19 cellular contexts compared by ENCODE assay signal in genomic region chr21:31644648-31645047, GRCh38. TPM values are rescaled to one million over a fixed set of nuclear protein-coding genes. Genes with fewer than 3 reads are reported as not detected.
A peak's percentile ranks its signal among the peaks of the same experiment; 100 is the strongest.
DNase-seq lines count a peak whose midpoint lies in the region; ATAC-seq, FAIRE-seq and TF ChIP-seq lines count a peak whose summit lies in the region.
"Had no signal": no experiment of that assay in that cellular context is flagged by ENCODE, and none has a peak within 500 bp of the region (broad histone marks: within the 10 kb centered on the region; RNA-seq: fewer than 3 reads in every experiment).

No MANE protein-coding gene starts in this region.

- intact Hi-C loops in left colon (cut with DNase I, micrococcal nuclease): no loop called here

- ATAC-seq in left colon (peak; percentile 96), GM19455 (IDR thresholded peaks at IDR 0.05; ENCODE audit: unreplicated experiment) (no peak)

- no peaks in the 10 kb centered on the region for H4K20me1 ChIP-seq in SK-N-SH (ENCODE audit: insufficient read depth)

- H2AFZ ChIP-seq in SK-N-SH (ENCODE audit: low read depth): no peak overlapping the region

- peak overlapping the region; percentile 64 for H3K27ac ChIP-seq in VCaP
- peak overlapping the region; percentile 14 to 82 for H3K27ac ChIP-seq in small intestine (ENCODE audit: low read depth in 1 of 2, low read length in 1 of 2)
- H3K27ac ChIP-seq in SK-N-SH (ENCODE audit: low read depth in 2 of 2, low read length in 1 of 2): no peak overlapping the region

- peaks cover 2 to 3% of the 10 kb centered on the region in 2 donors for H3K4me1 ChIP-seq in small intestine (ENCODE audit: control insufficient read depth in 2 of 2, insufficient read depth in 1 of 2, low read depth in 1 of 2, low read length in 1 of 2)
- H3K4me1 ChIP-seq in SK-N-SH (ENCODE audit: control insufficient read depth in 1 of 2, insufficient read depth in 2 of 2, low read depth in 1 of 2, low read length in 1 of 2): no peaks in the 10 kb centered on the region
- H3K4me1 ChIP-seq: BE2C had no signal

- H3K9me3 ChIP-seq in small intestine (ENCODE audit: control insufficient read depth, low read depth): no peaks in the 10 kb centered on the region
- H3K9me3 ChIP-seq in SK-N-SH: no peaks in the 10 kb centered on the region
- H3K9me3 ChIP-seq: BE2C, Peyer's patch had no signal

- no peak for TF ChIP-seq EP300 in SK-N-SH (IDR thresholded peaks at IDR 0.05; ENCODE audit: borderline replicate concordance in 1 of 2, low read depth in 1 of 2, low read length in 1 of 2)

- TF ChIP-seq CTCF in VCaP (conservative IDR thresholded peaks at IDR 0.05): no peak
- no peak for TF ChIP-seq CTCF in SK-N-SH (IDR thresholded peaks at IDR 0.05)

- H3K4me3 ChIP-seq in small intestine (ENCODE audit: low read depth in 1 of 2, low read length in 2 of 2) (no peak overlapping the region), SK-N-SH (ENCODE audit: low read depth in 2 of 2, low read length in 1 of 2) (no peak overlapping the region)

- H3K9ac ChIP-seq in SK-N-SH: no peak overlapping the region

- DNase-seq in LoVo (ENCODE audit: low spot score): peak; percentile 19
- peak in 1 of 2 donors; percentile 62 for DNase-seq in left colon
- DNase-seq in small intestine: peak; percentile 94
- DNase-seq in GOT3 (lab: John Stamatoyannopoulos, UW): no peak
- no peak for DNase-seq in SK-N-SH
- DNase-seq: BE2C; CD4-positive, alpha-beta memory T cell; DND-41; GF-D8; NCI-H1048; NCI-H446 treated with DMSO at 0.1 percent for 48 hours; NCI-H774; Peyer's patch; Right ventricle myocardium superior had no signal

- H3K27me3 ChIP-seq in small intestine (ENCODE audit: control insufficient read depth in 2 of 2, insufficient read depth in 2 of 2, low read length in 2 of 2): no peaks in the 10 kb centered on the region
- H3K27me3 ChIP-seq in SK-N-SH (ENCODE audit: insufficient read depth): no peaks in the 10 kb centered on the region
- H3K27me3 ChIP-seq: BE2C, Peyer's patch had no signal

- no peaks in the 10 kb centered on the region for H3F3A ChIP-seq in SK-N-SH (replicated peaks; ENCODE audit: insufficient read depth)

- FAIRE-seq in small intestine (lab: Jason Lieb, UNC): no peak
- FAIRE-seq: D721Med, H1, HTR-8/SVneo had no signal

- TF ChIP-seq RAD21 in SK-N-SH (IDR thresholded peaks at IDR 0.05; ENCODE audit: low read length): no peak

- WGBS in small intestine, 3 donors: 15 to 48% (median 28%) methylated on average over 4 of the region's 4 CpGs
- WGBS in SK-N-SH (ENCODE audit: low lambda C conversion rate): 46% methylated on average over 4 of the region's 4 CpGs

- no peaks in the 10 kb centered on the region for H3K79me2 ChIP-seq in SK-N-SH (ENCODE audit: insufficient read depth)

- H3K4me2 ChIP-seq in SK-N-SH: no peak overlapping the region

- POLR2A ChIA-PET in SK-N-SH (lab: Yijun Ruan, JAX): no interaction called here

- H3K36me3 ChIP-seq in small intestine (ENCODE audit: control insufficient read depth in 2 of 2, insufficient read depth in 2 of 2, low read length in 2 of 2) (no peaks in the 10 kb centered on the region), SK-N-SH (replicated peaks in 1 of 2; ENCODE audit: control insufficient read depth in 1 of 2, insufficient read depth in 2 of 2, low read length in 1 of 2) (no peaks in the 10 kb centered on the region)
- H3K36me3 ChIP-seq: BE2C, Peyer's patch had no signal

- H3K9me2 ChIP-seq in SK-N-SH: no peaks in the 10 kb centered on the region

- CTCF ChIA-PET in SK-N-SH (lab: Yijun Ruan, JAX): no interaction called here

TF ChIP-seq in SK-N-SH, 30 proteins besides CTCF, POLR2A, EP300 and RAD21:
- TF ChIP-seq GATA2 (CRISPR knock-in tag; IDR thresholded peaks at IDR 0.05): no peak
- TF ChIP-seq FOXJ3 (CRISPR knock-in tag; IDR thresholded peaks at IDR 0.05): no peak
- TF ChIP-seq TAF1 (IDR thresholded peaks at IDR 0.05; ENCODE audit: borderline replicate concordance, low read depth, low read length): no peak
- no peak for TF ChIP-seq ZBTB33 (IDR thresholded peaks at IDR 0.05; ENCODE audit: borderline replicate concordance, low read depth)
TF ChIP-seq in SK-N-SH: peak in this region for 0.

RNA-seq across cellular contexts. Expression of gene SOD1, which starts 14.8 kb away (rescaled TPM):
- total RNA-seq in left colon: 100 to 1,000 TPM; 274 to 339 TPM
- 1,000 to 10,000 TPM in 1 of 3 donors, 100 to 1,000 TPM in 2; 666 to 1,515 (median 852) TPM for polyA plus RNA-seq in small intestine
- polyA plus RNA-seq in SK-N-SH (2012; rRNA removed): 507 and 572 TPM in 2 replicates
- polyA plus RNA-seq in SK-N-SH (2012; cell fraction: cytosol; rRNA removed): 612 and 716 TPM in 2 replicates
- polyA plus RNA-seq in SK-N-SH (2012; cell fraction: nucleus; rRNA removed): 170 and 195 TPM in 2 replicates

Comparison
In these comparisons a context has a peak if more than half of its experiments do, and no peak if none do; other contexts are left out.
1. DNase-seq: peak in LoVo (single experiment) and small intestine (single experiment); none in GOT3 (single experiment) and SK-N-SH (single experiment).
2. H3K27ac ChIP-seq: peak in VCaP (single experiment) and small intestine (2 of 2); none in SK-N-SH (0 of 2).